In genomic region chr2:159904565-159905281, GRCh38 we compare ENCODE assay signal across 8 cellular contexts. TPM values are rescaled to one million over a fixed set of nuclear protein-coding genes. Genes with fewer than 3 reads are reported as not detected.
A peak's percentile ranks its signal among the peaks of the same experiment; 100 is the strongest.
DNase-seq lines count a peak whose midpoint lies in the region; ATAC-seq and TF ChIP-seq lines count a peak whose summit lies in the region.

TSS of gene LY75 (minus strand) at chr2:159904756.

- no peak for TF ChIP-seq CTCF in mesothelial cell of epicardium (IDR thresholded peaks at IDR 0.05; ENCODE audit: unreplicated experiment)

- DNase-seq in DMS53 (lab: John Stamatoyannopoulos, UW) (peak; percentile 94), HuH-7.5 (ENCODE audit: low spot score) (peak; percentile 59), ecto neural progenitor cell (ENCODE audit: low spot score) (peak; percentile 78), mesothelial cell of epicardium (ENCODE audit: low spot score in 2 of 2, unreplicated experiment in 2 of 2) (no peak), NCI-H1105 (lab: John Stamatoyannopoulos, UW) (no peak)
- peak; percentile 86 for DNase-seq in activated CD4-positive, alpha-beta T cell treated with anti-CD3 and anti-CD28 coated beads for 48 hours
- peak; percentile 67 to 69 for DNase-seq in stimulated activated CD8-positive, alpha-beta memory T cell treated with anti-CD3 and anti-CD28 coated beads, Interleukin-2, amount 100 ng/mL, for 1 hour (ENCODE audit: low read depth in 2 of 2)

- peaks cover 5% of the 10 kb centered on the region for H3K4me1 Mint-ChIP-seq in mesothelial cell of epicardium

- peak; percentile 80 for ATAC-seq in GM21367 (IDR thresholded peaks at IDR 0.05; ENCODE audit: unreplicated experiment)

- H3K4me3 Mint-ChIP-seq in mesothelial cell of epicardium = peak within 1 kb of the TSS; percentile 47

- no peak within 1 kb of the TSS for H3K27ac Mint-ChIP-seq in mesothelial cell of epicardium

- H3K36me3 Mint-ChIP-seq in mesothelial cell of epicardium = no peaks in the 10 kb centered on the region

- no peaks in the 10 kb centered on the region for H3K9me3 Mint-ChIP-seq in mesothelial cell of epicardium

- peaks cover 46% of the 10 kb centered on the region for H3K27me3 Mint-ChIP-seq in mesothelial cell of epicardium (ENCODE audit: low read depth)

RNA-seq across cellular contexts. Expression of gene LY75, which starts in this region (rescaled TPM):
- total RNA-seq in mesothelial cell of epicardium = 0.53 to 1.0 TPM (median 0.80 TPM) in 3 replicates

Comparison
In these comparisons a context has a peak if more than half of its experiments do, and no peak if none do; other contexts are left out.
1. DNase-seq: peak in DMS53 (single experiment), HuH-7.5 (single experiment), activated CD4-positive, alpha-beta T cell treated with anti-CD3 and anti-CD28 coated beads for 48 hours (single experiment), ecto neural progenitor cell (single experiment) and stimulated activated CD8-positive, alpha-beta memory T cell treated with anti-CD3 and anti-CD28 coated beads, Interleukin-2, amount 100 ng/mL, for 1 hour (2 of 2); none in mesothelial cell of epicardium (0 of 2) and NCI-H1105 (single experiment).